Comparison of ENCODE assay signal across 25 cellular contexts in genomic region chrX:129361566-129361965, GRCh38.
"Had no signal": no experiment of that assay in that cellular context is flagged by ENCODE, and none has a peak within 500 bp of the region (broad histone marks: within the 10 kb centered on the region; RNA-seq: fewer than 3 reads in every experiment).

No MANE protein-coding gene starts in this region.

- H3K79me2 ChIP-seq: parathyroid adenoma had no signal

- H3K36me3 ChIP-seq: esophagus muscularis mucosa, heart right ventricle, neutrophil, right lobe of liver, stomach, thyroid gland, vagina had no signal

- H3K27ac ChIP-seq: epithelial cell of prostate, esophagus muscularis mucosa, heart right ventricle, neutrophil, parathyroid adenoma, right lobe of liver, stomach, thyroid gland, vagina had no signal

- H3K27me3 ChIP-seq: esophagus muscularis mucosa, heart right ventricle, neutrophil, right lobe of liver, stomach, thyroid gland, vagina had no signal

- H3K27me3 Mint-ChIP-seq: memory B cell, progenitor cell of endocrine pancreas had no signal

- ATAC-seq: heart right ventricle; left lobe of liver; natural killer cell; right lobe of liver; stimulated activated effector memory CD8-positive, alpha-beta T cell treated with anti-CD3 and anti-CD28 coated beads, Interleukin-12 subunit alpha, Interleukin-12 subunit beta, amount 100 ng/mL, for 72 hours had no signal

- H3K9ac ChIP-seq: parathyroid adenoma had no signal

- H3K4me2 ChIP-seq: smooth muscle cell had no signal

- H3K4me1 ChIP-seq: esophagus muscularis mucosa, heart right ventricle, parathyroid adenoma, right lobe of liver, stomach, thyroid gland, vagina had no signal

- H3K4me1 Mint-ChIP-seq: memory B cell; natural killer cell; neural crest cell; stimulated activated effector memory CD8-positive, alpha-beta T cell treated with anti-CD3 and anti-CD28 coated beads, Interleukin-12 subunit alpha, Interleukin-12 subunit beta, amount 100 ng/mL, for 72 hours had no signal

- H3K4me3 ChIP-seq: esophagus muscularis mucosa, heart right ventricle, lung, right lobe of liver, smooth muscle cell, stomach, thyroid gland, vagina had no signal

- H2AFZ ChIP-seq: parathyroid adenoma had no signal

- H3K9me3 Mint-ChIP-seq: memory B cell; natural killer cell; stimulated activated effector memory CD8-positive, alpha-beta T cell treated with anti-CD3 and anti-CD28 coated beads, Interleukin-12 subunit alpha, Interleukin-12 subunit beta, amount 100 ng/mL, for 72 hours had no signal

- H3K27ac Mint-ChIP-seq: memory B cell; natural killer cell; progenitor cell of endocrine pancreas; stimulated activated effector memory CD8-positive, alpha-beta T cell treated with anti-CD3 and anti-CD28 coated beads, Interleukin-12 subunit alpha, Interleukin-12 subunit beta, amount 100 ng/mL, for 72 hours had no signal

- H3K4me3 Mint-ChIP-seq: memory B cell; natural killer cell; neural crest cell; stimulated activated effector memory CD8-positive, alpha-beta T cell treated with anti-CD3 and anti-CD28 coated beads, Interleukin-12 subunit alpha, Interleukin-12 subunit beta, amount 100 ng/mL, for 72 hours had no signal

- H3K9me3 ChIP-seq: esophagus muscularis mucosa, heart right ventricle, neutrophil, right lobe of liver, stomach, thyroid gland, vagina had no signal

- DNase-seq: cortex of kidney; foreskin melanocyte; glutamatergic neuron; heart right ventricle; natural killer cell; right lobe of liver; stimulated activated CD4-positive, alpha-beta T cell treated with anti-CD3 and anti-CD28 coated beads, Interleukin-12 subunit alpha, Interleukin-12 subunit beta, amount 100 ng/mL, for 4 hours; stimulated activated CD4-positive, alpha-beta T cell treated with anti-CD3 and anti-CD28 coated beads, Interleukin-1b, Interleukin-23, amount 100 ng/mL, for 48 hours; stimulated activated CD4-positive, alpha-beta T cell treated with anti-CD3 and anti-CD28 coated beads, Interleukin-4, amount 100 ng/mL, for 24 hours; stimulated activated naive CD4-positive, alpha-beta T cell treated with Interleukin-2 at 50 U/mL for 16 hours; stomach; thyroid gland; trophoblast cell had no signal

- H3K36me3 Mint-ChIP-seq: memory B cell; natural killer cell; stimulated activated effector memory CD8-positive, alpha-beta T cell treated with anti-CD3 and anti-CD28 coated beads, Interleukin-12 subunit alpha, Interleukin-12 subunit beta, amount 100 ng/mL, for 72 hours had no signal
